28 cellular contexts compared by ENCODE assay signal in the genomic region with DNA sequence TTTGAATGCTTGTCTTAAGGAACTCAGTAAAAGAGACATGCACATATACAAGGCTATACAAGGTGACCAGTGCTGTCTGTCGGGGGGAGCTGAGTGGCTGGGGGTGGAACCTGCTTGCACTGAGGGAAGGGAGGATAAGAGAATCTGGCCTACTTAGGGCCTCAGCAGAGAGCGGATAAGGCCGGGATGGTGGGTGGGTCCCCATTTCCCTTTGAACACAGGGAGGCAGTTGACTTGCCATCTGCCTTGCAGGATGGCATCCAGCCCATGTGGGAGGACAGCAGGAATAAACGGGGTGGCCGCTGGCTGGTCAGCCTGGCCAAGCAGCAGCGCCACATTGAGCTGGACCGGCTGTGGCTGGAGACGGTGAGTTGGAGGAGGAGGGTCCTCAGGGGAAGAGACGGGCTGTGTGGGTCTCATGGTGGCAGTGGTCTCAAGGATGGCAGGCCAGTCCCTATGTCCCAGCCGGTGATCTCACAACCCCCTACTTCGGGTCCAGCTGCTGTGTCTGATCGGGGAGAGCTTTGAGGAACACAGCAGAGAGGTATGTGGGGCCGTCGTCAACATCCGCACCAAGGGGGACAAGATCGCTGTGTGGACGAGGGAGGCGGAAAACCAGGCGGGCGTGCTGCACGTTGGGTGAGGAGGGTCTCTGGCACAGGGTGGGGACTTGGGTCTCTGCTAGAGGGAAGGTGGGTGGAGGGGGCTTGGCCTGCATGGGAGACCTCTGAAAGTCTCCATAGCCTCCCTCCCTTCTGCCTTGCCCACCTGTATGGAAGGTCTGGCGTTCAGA. TPM values are rescaled to one million over a fixed set of nuclear protein-coding genes. Genes with fewer than 3 reads are reported as not detected.
A peak's percentile ranks its signal among the peaks of the same experiment; 100 is the strongest.
DNase-seq lines count a peak whose midpoint lies in the region; ATAC-seq and TF ChIP-seq lines count a peak whose summit lies in the region.
"Had no signal": no experiment of that assay in that cellular context is flagged by ENCODE, and none has a peak within 500 bp of the region (broad histone marks: within the 10 kb centered on the region; RNA-seq: fewer than 3 reads in every experiment).

No MANE protein-coding gene starts in this region.

- peaks cover 7% of the 10 kb centered on the region; the same call in 1 of the 2 replicates for H4K20me1 ChIP-seq in SK-N-SH (ENCODE audit: insufficient read depth)

- no peak overlapping the region for H3K4me2 ChIP-seq in SK-N-SH

- DNase-seq in NCI-H82 (lab: John Stamatoyannopoulos, UW) (peak; percentile 34), NCI-H82 treated with DMSO at 0.1 percent for 48 hours (lab: John Stamatoyannopoulos, UW; ENCODE audit: unreplicated experiment) (no peak), T-helper 17 cell (no peak), neural crest cell (ENCODE audit: low read depth, low spot score) (no peak), SK-N-SH (no peak), SW 1271 (lab: John Stamatoyannopoulos, UW) (no peak)
- DNase-seq: activated B cell treated with CpG ODN at 0.5 μM for 24 hours; activated CD8-positive, alpha-beta T cell treated with anti-CD3 and anti-CD28 coated beads for 36 hours; activated naive CD4-positive, alpha-beta T cell treated with Interleukin-2 at 50 U/mL for 16 hours; AML-193; amygdala; COR-L47; dermis blood vessel endothelial cell; head of caudate nucleus; KG1; NCI-H1436 treated with DMSO at 0.1 percent for 48 hours; NCI-H510A; Peyer's patch; retina; SJCRH30; stimulated activated CD4-positive, alpha-beta T cell treated with anti-CD3 and anti-CD28 coated beads, Interleukin-4, amount 100 ng/mL, for 4 hours; stimulated activated naive CD8-positive, alpha-beta T cell treated with anti-CD3 and anti-CD28 coated beads, Interleukin-15, amount 100 ng/mL, for 72 hours; T1000; tibial artery had no signal

- H3K27me3 ChIP-seq in SK-N-SH (ENCODE audit: insufficient read depth): no peaks in the 10 kb centered on the region
- H3K27me3 ChIP-seq: Peyer's patch, tibial artery had no signal

- TF ChIP-seq CTCF in neural crest cell (conservative IDR thresholded peaks at IDR 0.05) (no peak), SK-N-SH (IDR thresholded peaks at IDR 0.05) (no peak)

- POLR2A ChIA-PET in SK-N-SH (lab: Yijun Ruan, JAX): no interaction called here

- no peak overlapping the region for H2AFZ ChIP-seq in SK-N-SH (ENCODE audit: low read depth)

- H3K4me3 ChIP-seq in SK-N-SH (ENCODE audit: low read depth in 2 of 2, low read length in 1 of 2): no peak overlapping the region
- H3K4me3 ChIP-seq: Peyer's patch, SJCRH30, tibial artery had no signal

- H3K27me3 Mint-ChIP-seq in T-helper 17 cell (no peaks in the 10 kb centered on the region), neural crest cell (ENCODE audit: low read depth) (no peaks in the 10 kb centered on the region)
- H3K27me3 Mint-ChIP-seq: activated B cell treated with CpG ODN at 0.5 μM for 24 hours; activated CD8-positive, alpha-beta T cell treated with anti-CD3 and anti-CD28 coated beads for 36 hours; memory B cell; stimulated activated naive CD8-positive, alpha-beta T cell treated with anti-CD3 and anti-CD28 coated beads, Interleukin-15, amount 100 ng/mL, for 72 hours had no signal

- H3K27ac Mint-ChIP-seq in T-helper 17 cell (peak overlapping the region; percentile 49), neural crest cell (ENCODE audit: unreplicated experiment) (peak overlapping the region; percentile 57)
- H3K27ac Mint-ChIP-seq: memory B cell had no signal

- TF ChIP-seq EP300 in SK-N-SH (IDR thresholded peaks at IDR 0.05; ENCODE audit: borderline replicate concordance in 1 of 2, low read depth in 1 of 2, low read length in 1 of 2): no peak

- H3K36me3 ChIP-seq in SK-N-SH (replicated peaks in 1 of 2; ENCODE audit: control insufficient read depth in 1 of 2, insufficient read depth in 2 of 2, low read length in 1 of 2): no peaks in the 10 kb centered on the region
- H3K36me3 ChIP-seq: Peyer's patch, SJCRH30, tibial artery had no signal

- H3F3A ChIP-seq in SK-N-SH (replicated peaks; ENCODE audit: insufficient read depth): no peaks in the 10 kb centered on the region

- H3K4me1 Mint-ChIP-seq in T-helper 17 cell: peaks cover 20% of the 10 kb centered on the region
- peaks cover 17% of the 10 kb centered on the region for H3K4me1 Mint-ChIP-seq in neural crest cell

- no peak for ATAC-seq in T-helper 17 cell
- ATAC-seq: activated CD8-positive, alpha-beta T cell treated with anti-CD3 and anti-CD28 coated beads for 36 hours; stimulated activated naive CD8-positive, alpha-beta T cell treated with anti-CD3 and anti-CD28 coated beads, Interleukin-15, amount 100 ng/mL, for 72 hours had no signal

- H3K9me2 ChIP-seq in SK-N-SH: no peaks in the 10 kb centered on the region

- H3K4me1 ChIP-seq in SK-N-SH (ENCODE audit: control insufficient read depth in 1 of 2, insufficient read depth in 2 of 2, low read depth in 1 of 2, low read length in 1 of 2): peaks cover 4 to 21% of the 10 kb centered on the region in 2 experiments; a peak in 2 of 4 replicates

- no peak overlapping the region for H3K9ac ChIP-seq in SK-N-SH

- CTCF ChIA-PET in SK-N-SH (lab: Yijun Ruan, JAX): interaction anchor here (4.3 to 5.8 kb wide), 2 partner anchors 15 to 72 kb away, joined by 26 to 38 read pairs; no protein-coding TSS in a partner anchor

- no peaks in the 10 kb centered on the region for H3K9me3 Mint-ChIP-seq in neural crest cell
- H3K9me3 Mint-ChIP-seq: activated B cell treated with CpG ODN at 0.5 μM for 24 hours; activated CD8-positive, alpha-beta T cell treated with anti-CD3 and anti-CD28 coated beads for 36 hours; memory B cell; stimulated activated naive CD8-positive, alpha-beta T cell treated with anti-CD3 and anti-CD28 coated beads, Interleukin-15, amount 100 ng/mL, for 72 hours had no signal

- peaks cover 28% of the 10 kb centered on the region for H3K79me2 ChIP-seq in SK-N-SH (ENCODE audit: insufficient read depth)

- WGBS in SK-N-SH (ENCODE audit: low lambda C conversion rate): 94% methylated on average over 19 of the region's 22 CpGs

- H3K9me3 ChIP-seq in T-helper 17 cell (ENCODE audit: control insufficient read depth, low read length, poor library complexity, severe bottlenecking) (no peaks in the 10 kb centered on the region), SK-N-SH (no peaks in the 10 kb centered on the region)
- H3K9me3 ChIP-seq: Peyer's patch, SJCRH30, tibial artery had no signal

- TF ChIP-seq RAD21 in SK-N-SH (IDR thresholded peaks at IDR 0.05; ENCODE audit: low read length): no peak

- no peak overlapping the region for H3K27ac ChIP-seq in SK-N-SH (ENCODE audit: low read depth in 2 of 2, low read length in 1 of 2)
- H3K27ac ChIP-seq: Peyer's patch, SJCRH30, tibial artery had no signal

- H3K36me3 Mint-ChIP-seq in T-helper 17 cell (ENCODE audit: low read depth) (no peaks in the 10 kb centered on the region), neural crest cell (ENCODE audit: low read depth) (no peaks in the 10 kb centered on the region)
- H3K36me3 Mint-ChIP-seq: memory B cell had no signal

- peak overlapping the region; percentile 19 for H3K4me3 Mint-ChIP-seq in T-helper 17 cell
- H3K4me3 Mint-ChIP-seq in neural crest cell: no peak overlapping the region

TF ChIP-seq in SK-N-SH, 30 proteins besides CTCF, POLR2A, EP300 and RAD21 (continues in another document):
- TF ChIP-seq SMC3 (IDR thresholded peaks at IDR 0.05; ENCODE audit: low read depth, low read length) (no peak), SIN3A (IDR thresholded peaks at IDR 0.05; ENCODE audit: borderline replicate concordance, low read depth, low read length) (no peak), TCF12 (IDR thresholded peaks at IDR 0.05) (no peak), TAF1 (IDR thresholded peaks at IDR 0.05; ENCODE audit: borderline replicate concordance, low read depth, low read length) (no peak), JUND (IDR thresholded peaks at IDR 0.05) (no peak), POLR2AphosphoS5 (IDR thresholded peaks at IDR 0.05; ENCODE audit: low read depth, low read length) (no peak), ELF1 (IDR thresholded peaks at IDR 0.05) (no peak), YY1 (IDR thresholded peaks at IDR 0.05; ENCODE audit: low read depth) (no peak), NRF1 (IDR thresholded peaks at IDR 0.05; ENCODE audit: low read depth, low read length) (no peak), RCOR1 (IDR thresholded peaks at IDR 0.05; ENCODE audit: low read length) (no peak), EZH2phosphoT487 (IDR thresholded peaks at IDR 0.05; ENCODE audit: borderline replicate concordance, low read depth) (no peak)
- TF ChIP-seq, protein P1, sequence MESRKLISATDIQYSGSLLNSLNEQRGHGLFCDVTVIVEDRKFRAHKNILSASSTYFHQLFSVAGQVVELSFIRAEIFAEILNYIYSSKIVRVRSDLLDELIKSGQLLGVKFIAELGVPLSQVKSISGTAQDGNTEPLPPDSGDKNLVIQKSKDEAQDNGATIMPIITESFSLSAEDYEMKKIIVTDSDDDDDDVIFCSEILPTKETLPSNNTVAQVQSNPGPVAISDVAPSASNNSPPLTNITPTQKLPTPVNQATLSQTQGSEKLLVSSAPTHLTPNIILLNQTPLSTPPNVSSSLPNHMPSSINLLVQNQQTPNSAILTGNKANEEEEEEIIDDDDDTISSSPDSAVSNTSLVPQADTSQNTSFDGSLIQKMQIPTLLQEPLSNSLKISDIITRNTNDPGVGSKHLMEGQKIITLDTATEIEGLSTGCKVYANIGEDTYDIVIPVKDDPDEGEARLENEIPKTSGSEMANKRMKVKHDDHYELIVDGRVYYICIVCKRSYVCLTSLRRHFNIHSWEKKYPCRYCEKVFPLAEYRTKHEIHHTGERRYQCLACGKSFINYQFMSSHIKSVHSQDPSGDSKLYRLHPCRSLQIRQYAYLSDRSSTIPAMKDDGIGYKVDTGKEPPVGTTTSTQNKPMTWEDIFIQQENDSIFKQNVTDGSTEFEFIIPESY (IDR thresholded peaks at IDR 0.05; ENCODE audit: borderline replicate concordance, low read depth): no peak

RNA-seq across cellular contexts. Expression of a gene that starts 2.2 kb away (rescaled TPM):
- 10 to 100 TPM; 14.2 to 19.3 TPM for total RNA-seq in T-helper 17 cell
- total RNA-seq in neural crest cell: 38.8 and 40.9 TPM in 2 replicates
- polyA plus RNA-seq in SK-N-SH (2012; rRNA removed): 61.7 and 68.4 TPM in 2 replicates
- polyA plus RNA-seq in SK-N-SH (2012; cell fraction: cytosol; rRNA removed): 34.9 and 52.3 TPM in 2 replicates
- 80.2 and 104 TPM in 2 replicates for polyA plus RNA-seq in SK-N-SH (2012; cell fraction: nucleus; rRNA removed)

RNA-seq across cellular contexts. Expression of a gene that starts 14.6 kb away (rescaled TPM):
- not detected for total RNA-seq in T-helper 17 cell
- total RNA-seq in neural crest cell: not detected in 2 replicates
- polyA plus RNA-seq in SK-N-SH (2012; rRNA removed): not detected in 2 replicates
- polyA plus RNA-seq in SK-N-SH (2012; cell fraction: cytosol; rRNA removed): not detected in 2 replicates
- not detected in 2 replicates for polyA plus RNA-seq in SK-N-SH (2012; cell fraction: nucleus; rRNA removed)
- total RNA-seq: A172; activated B cell treated with CpG ODN at 0.5 μM for 24 hours; activated CD8-positive, alpha-beta T cell treated with anti-CD3 and anti-CD28 coated beads for 36 hours; dermis blood vessel endothelial cell; HT-29; osteoblast; Peyer's patch; SJCRH30 had no signal

RNA-seq across cellular contexts. Expression of a gene that starts 14.7 kb away (rescaled TPM):
- total RNA-seq in T-helper 17 cell (not detected), neural crest cell (0.40 and 0.96 TPM in 2 replicates)
- 0.15 and 0.33 TPM in 2 replicates for polyA plus RNA-seq in SK-N-SH (2012; rRNA removed)
- 0.14 and 0.16 TPM in 2 replicates for polyA plus RNA-seq in SK-N-SH (2012; cell fraction: cytosol; rRNA removed)
- polyA plus RNA-seq in SK-N-SH (2012; cell fraction: nucleus; rRNA removed): 0.11 and 0.29 TPM in 2 replicates
- total RNA-seq: A172, activated B cell treated with CpG ODN at 0.5 μM for 24 hours, HT-29, osteoblast, Peyer's patch, SJCRH30 had no signal

RNA-seq across cellular contexts. Expression of a gene that starts 35.1 kb away (rescaled TPM):
- under 1 TPM; 0.57 to 0.60 TPM for total RNA-seq in T-helper 17 cell
- 35.9 and 39.0 TPM in 2 replicates for total RNA-seq in neural crest cell
- polyA plus RNA-seq in SK-N-SH (2012; rRNA removed): 5.9 and 6.6 TPM in 2 replicates
- polyA plus RNA-seq in SK-N-SH (2012; cell fraction: cytosol; rRNA removed): 3.2 and 5.4 TPM in 2 replicates
- 3.5 and 4.3 TPM in 2 replicates for polyA plus RNA-seq in SK-N-SH (2012; cell fraction: nucleus; rRNA removed)
